Comparison of ENCODE assay signal across 19 cellular contexts in the genomic region with DNA sequence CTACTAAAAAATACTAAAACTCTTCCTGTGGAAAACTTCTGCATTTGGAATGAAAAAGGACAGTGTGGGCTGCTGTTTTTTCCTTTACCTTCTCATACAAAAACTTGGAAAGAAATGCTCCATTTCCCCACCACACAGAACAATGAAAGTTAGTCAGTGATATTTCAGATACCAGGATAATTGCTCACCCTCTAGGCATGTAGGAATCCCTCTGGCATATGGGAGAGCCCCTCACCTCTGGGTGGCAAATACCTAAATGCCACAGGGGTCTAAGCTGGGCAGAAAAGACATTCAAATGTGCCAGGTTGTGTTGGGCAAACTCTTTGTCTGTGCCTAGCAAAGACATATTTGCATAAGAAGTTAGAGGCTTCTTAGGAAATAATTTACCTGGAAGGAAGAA.
DNase-seq lines count a peak whose midpoint lies in the region; ATAC-seq, FAIRE-seq and TF ChIP-seq lines count a peak whose summit lies in the region.
"Had no signal": no experiment of that assay in that cellular context is flagged by ENCODE, and none has a peak within 500 bp of the region (broad histone marks: within the 10 kb centered on the region; RNA-seq: fewer than 3 reads in every experiment).

No MANE protein-coding gene starts in this region.

- H3K9ac ChIP-seq in PC-3 (ENCODE audit: low read length), result no peak overlapping the region
- no peak overlapping the region for H3K9ac ChIP-seq in H1 (replicated peaks in 1 of 4; ENCODE audit: extremely low read depth in 1 of 4, low read depth in 3 of 4, low read length in 3 of 4)

- H3K14ac ChIP-seq in H1 (ENCODE audit: insufficient read length), result no peak overlapping the region

- H3K79me1 ChIP-seq in H1 (ENCODE audit: low read depth, low read length), result no peaks in the 10 kb centered on the region

- H4K20me1 ChIP-seq in PC-3 (ENCODE audit: low read length) (no peaks in the 10 kb centered on the region), H1 (replicated peaks in 1 of 2; ENCODE audit: control insufficient read depth in 1 of 2, insufficient read depth in 2 of 2, low read length in 2 of 2) (no peaks in the 10 kb centered on the region)

- ATAC-seq in PC-3, result peak; percentile 53
- ATAC-seq in stimulated activated naive CD8-positive, alpha-beta T cell treated with anti-CD3 and anti-CD28 coated beads, Interleukin-15, Interleukin-2, amounts not matched to agents 100 U/mL and 50 U/mL, for 24 hours, result no peak
- ATAC-seq in effector memory CD8-positive, alpha-beta T cell (replicated peaks), result no peak
- ATAC-seq: left colon; naive thymus-derived CD4-positive, alpha-beta T cell; stimulated activated effector memory CD8-positive, alpha-beta T cell treated with anti-CD3 and anti-CD28 coated beads, Interleukin-12 subunit alpha, Interleukin-12 subunit beta, amount 100 ng/mL, for 72 hours had no signal

- H4K8ac ChIP-seq in H1 (ENCODE audit: extremely low read depth, insufficient read depth, low read length), result no peak overlapping the region

- peak; percentile 59 for DNase-seq in ELR (ENCODE audit: low read depth)
- DNase-seq in PC-3, result peak; percentile 71
- no peak for DNase-seq in H1 (ENCODE audit: low read depth in 1 of 2, low spot score in 2 of 2)
- no peak for DNase-seq in progenitor cell of endocrine pancreas (ENCODE audit: low spot score, unreplicated experiment)
- DNase-seq in DMS 273 treated with DMSO at 0.1 percent for 48 hours (lab: John Stamatoyannopoulos, UW), result no peak
- DNase-seq in stimulated activated naive CD8-positive, alpha-beta T cell treated with anti-CD3 and anti-CD28 coated beads, Interleukin-15, Interleukin-2, amounts not matched to agents 100 U/mL and 50 U/mL, for 24 hours, result no peak
- no peak for DNase-seq in SKM-1 (lab: John Stamatoyannopoulos, UW; ENCODE audit: unreplicated experiment)
- DNase-seq in effector memory CD8-positive, alpha-beta T cell, result no peak
- DNase-seq: activated CD4-positive, alpha-beta T cell treated with anti-CD3 and anti-CD28 coated beads, Interleukin-2, amount 50 U/mL, for 4 hours; C1 segment of cervical spinal cord; effector memory CD4-positive, alpha-beta T cell; left colon; naive thymus-derived CD4-positive, alpha-beta T cell; NCI-H1092 treated with DMSO at 0.1 percent for 48 hours; retina; stimulated activated CD4-positive, alpha-beta T cell treated with anti-CD3 and anti-CD28 coated beads, Interleukin-4, amount 100 ng/mL, for 24 hours; uterus had no signal

- H3K4me3 ChIP-seq in PC-3 (ENCODE audit: low read length) (no peak overlapping the region), H1 (ENCODE audit: extremely low read depth in 1 of 4, insufficient read depth in 2 of 4, low read depth in 3 of 4, low read length in 4 of 4) (no peak overlapping the region)
- H3K4me3 ChIP-seq: HAP-1, uterus had no signal

- no peak overlapping the region for H2BK20ac ChIP-seq in H1 (ENCODE audit: low read length)

- no peak for TF ChIP-seq EP300 in H1 (IDR thresholded peaks at IDR 0.05; ENCODE audit: borderline replicate concordance in 1 of 2, low read depth in 2 of 2, low read length in 2 of 2)

- H3K4me1 ChIP-seq in PC-3 (ENCODE audit: insufficient read depth, low read length), result peaks cover 23% of the 10 kb centered on the region
- peaks cover 0 to 2% (median 1%) of the 10 kb centered on the region in 4 experiments; a peak in 3 of 7 replicates for H3K4me1 ChIP-seq in H1 (replicated peaks in 1 of 4; ENCODE audit: control insufficient read depth in 3 of 4, insufficient read depth in 4 of 4, low read length in 3 of 4)
- H3K4me1 ChIP-seq: HAP-1, uterus had no signal

- H3K36me3 ChIP-seq in PC-3 (ENCODE audit: low read depth, low read length), result no peaks in the 10 kb centered on the region
- no peaks in the 10 kb centered on the region for H3K36me3 ChIP-seq in H1 (ENCODE audit: control insufficient read depth in 2 of 4, insufficient read depth in 4 of 4, low read length in 3 of 4)
- H3K36me3 ChIP-seq: HAP-1, uterus had no signal

- H3F3A ChIP-seq in PC-3 (ENCODE audit: low read length, unreplicated experiment), result no peaks in the 10 kb centered on the region

- H3K18ac ChIP-seq in H1 (ENCODE audit: extremely low read depth, low read length), result no peak overlapping the region

- no peak overlapping the region for H4K5ac ChIP-seq in H1 (ENCODE audit: insufficient read length, low read depth, low read length)

- no peaks in the 10 kb centered on the region for H3K79me2 ChIP-seq in PC-3 (ENCODE audit: low read length)
- no peaks in the 10 kb centered on the region for H3K79me2 ChIP-seq in H1 (ENCODE audit: control insufficient read depth in 1 of 2, insufficient read depth in 2 of 2, low read length in 2 of 2)

- H2AK5ac ChIP-seq in H1 (ENCODE audit: low read depth, low read length), result no peak overlapping the region

- no peak overlapping the region for H3K56ac ChIP-seq in H1 (replicated peaks; ENCODE audit: insufficient read length, low read depth, low read length)

- FAIRE-seq in H1 (lab: Jason Lieb, UNC), result peak; percentile 63

- no peak overlapping the region for H4K91ac ChIP-seq in H1 (replicated peaks; ENCODE audit: insufficient read length, low read length)

- H3K27ac Mint-ChIP-seq in progenitor cell of endocrine pancreas, result peak overlapping the region; percentile 46
- H3K27ac Mint-ChIP-seq in effector memory CD8-positive, alpha-beta T cell, result no peak overlapping the region
- H3K27ac Mint-ChIP-seq: naive thymus-derived CD4-positive, alpha-beta T cell; stimulated activated effector memory CD8-positive, alpha-beta T cell treated with anti-CD3 and anti-CD28 coated beads, Interleukin-12 subunit alpha, Interleukin-12 subunit beta, amount 100 ng/mL, for 72 hours had no signal

- H3K23ac ChIP-seq in H1 (ENCODE audit: insufficient read length), result no peak overlapping the region

- TF ChIP-seq POLR2A in H1 (IDR thresholded peaks at IDR 0.05; ENCODE audit: control extremely low read depth in 1 of 2, low read depth in 2 of 2, low read length in 2 of 2), result no peak

- H3K27me3 Mint-ChIP-seq in progenitor cell of endocrine pancreas, result no peaks in the 10 kb centered on the region
- peaks cover 0 to 5% of the 10 kb centered on the region in 2 donors for H3K27me3 Mint-ChIP-seq in effector memory CD8-positive, alpha-beta T cell

- H3K9me3 Mint-ChIP-seq in progenitor cell of endocrine pancreas (ENCODE audit: low read depth), result peaks cover 2% of the 10 kb centered on the region
- H3K9me3 Mint-ChIP-seq in effector memory CD8-positive, alpha-beta T cell, result no peaks in the 10 kb centered on the region
- H3K9me3 Mint-ChIP-seq: stimulated activated effector memory CD8-positive, alpha-beta T cell treated with anti-CD3 and anti-CD28 coated beads, Interleukin-12 subunit alpha, Interleukin-12 subunit beta, amount 100 ng/mL, for 72 hours had no signal

- no peak for TF ChIP-seq RAD21 in H1 (IDR thresholded peaks at IDR 0.05 in 1 of 2, conservative IDR thresholded peaks at IDR 0.05 in 1 of 2; ENCODE audit: low read depth in 2 of 2, low read length in 2 of 2)

- TF ChIP-seq CTCF in PC-3 (conservative IDR thresholded peaks at IDR 0.05; ENCODE audit: low read depth, low read length), result no peak
- TF ChIP-seq CTCF in H1 (IDR thresholded peaks at IDR 0.05; ENCODE audit: control extremely low read depth in 1 of 3, insufficient read depth in 1 of 3, low read depth in 1 of 3, low read length in 3 of 3), result no peak
- TF ChIP-seq CTCF in progenitor cell of endocrine pancreas (IDR thresholded peaks at IDR 0.05; ENCODE audit: unreplicated experiment), result no peak

- CTCF ChIA-PET in PC-3 (lab: Charles Lee) (no interaction called here), H1 (lab: Charles Lee; ENCODE audit: partially characterized antibody) (no interaction called here)

- no peak overlapping the region for H2BK120ac ChIP-seq in H1 (replicated peaks; ENCODE audit: low read depth, low read length)

- H3K27me3 ChIP-seq in PC-3 (ENCODE audit: low read length) (no peaks in the 10 kb centered on the region), H1 (replicated peaks in 1 of 4; ENCODE audit: control insufficient read depth in 3 of 4, extremely low read depth in 1 of 4, insufficient read depth in 3 of 4, low read length in 3 of 4) (peaks cover 0 to 1% (median 0%) of the 10 kb centered on the region in 4 experiments; a peak in 1 of 7 replicates)
- H3K27me3 ChIP-seq: uterus had no signal

- H3K4me3 Mint-ChIP-seq in progenitor cell of endocrine pancreas (ENCODE audit: low read depth), result no peak overlapping the region
- no peak overlapping the region for H3K4me3 Mint-ChIP-seq in effector memory CD8-positive, alpha-beta T cell
- H3K4me3 Mint-ChIP-seq: naive thymus-derived CD4-positive, alpha-beta T cell; stimulated activated effector memory CD8-positive, alpha-beta T cell treated with anti-CD3 and anti-CD28 coated beads, Interleukin-12 subunit alpha, Interleukin-12 subunit beta, amount 100 ng/mL, for 72 hours had no signal

- intact Hi-C loops in PC-3 (cut with micrococcal nuclease), result no loop called here

- BruUV-seq in PC-3 (replicated peaks; lab: Mats Ljungman, UMichigan), result no TSS peak

- no peaks in the 10 kb centered on the region for H3K23me2 ChIP-seq in H1 (ENCODE audit: low read depth, low read length)

- H3K9me3 ChIP-seq in PC-3 (ENCODE audit: low read length) (no peaks in the 10 kb centered on the region), H1 (ENCODE audit: insufficient read depth in 2 of 2, low read depth in 1 of 2, low read length in 1 of 2) (no peaks in the 10 kb centered on the region)
- H3K9me3 ChIP-seq: HAP-1, uterus had no signal

- H3K4me2 ChIP-seq in PC-3 (ENCODE audit: low read length), result peak overlapping the region; percentile 30; the same call in 1 of the 2 replicates
- H3K4me2 ChIP-seq in H1 (ENCODE audit: insufficient read depth in 1 of 2, low read depth in 2 of 2, low read length in 2 of 2), result no peak overlapping the region

- H3K9me2 ChIP-seq in PC-3 (replicated peaks; ENCODE audit: low read length), result no peaks in the 10 kb centered on the region

- no peak overlapping the region for H2BK15ac ChIP-seq in H1 (ENCODE audit: low read length)

- H2BK12ac ChIP-seq in H1 (ENCODE audit: low read depth, low read length), result no peak overlapping the region

- H3K36me3 Mint-ChIP-seq in progenitor cell of endocrine pancreas (ENCODE audit: insufficient read depth), result no peaks in the 10 kb centered on the region
- H3K36me3 Mint-ChIP-seq in effector memory CD8-positive, alpha-beta T cell (ENCODE audit: insufficient read depth), result no peaks in the 10 kb centered on the region
- H3K36me3 Mint-ChIP-seq: naive thymus-derived CD4-positive, alpha-beta T cell; stimulated activated effector memory CD8-positive, alpha-beta T cell treated with anti-CD3 and anti-CD28 coated beads, Interleukin-12 subunit alpha, Interleukin-12 subunit beta, amount 100 ng/mL, for 72 hours had no signal

- no peak overlapping the region for H3K4ac ChIP-seq in H1 (replicated peaks; ENCODE audit: insufficient read length, low read depth, low read length)

- H2AFZ ChIP-seq in PC-3 (ENCODE audit: low read length) (no peak overlapping the region), H1 (ENCODE audit: low read length) (no peak overlapping the region)

- H3K4me1 Mint-ChIP-seq in progenitor cell of endocrine pancreas (ENCODE audit: low read depth), result peaks cover 7% of the 10 kb centered on the region
- H3K4me1 Mint-ChIP-seq in effector memory CD8-positive, alpha-beta T cell (ENCODE audit: low read depth in 2 of 2), result no peaks in the 10 kb centered on the region
- H3K4me1 Mint-ChIP-seq: naive thymus-derived CD4-positive, alpha-beta T cell; stimulated activated effector memory CD8-positive, alpha-beta T cell treated with anti-CD3 and anti-CD28 coated beads, Interleukin-12 subunit alpha, Interleukin-12 subunit beta, amount 100 ng/mL, for 72 hours had no signal

- H2BK5ac ChIP-seq in H1 (ENCODE audit: low read depth, low read length), result no peak overlapping the region

- H3K27ac ChIP-seq in PC-3 (ENCODE audit: low read length) (no peak overlapping the region), H1 (ENCODE audit: low read depth, low read length) (no peak overlapping the region)
- H3K27ac ChIP-seq: uterus had no signal

- POLR2A ChIA-PET in PC-3 (lab: Charles Lee; ENCODE audit: unreplicated experiment), result no interaction called here
- POLR2A ChIA-PET in H1 (lab: Charles Lee; ENCODE audit: partially characterized antibody), result no interaction called here

Comparison
In these comparisons a context has a peak if more than half of its experiments do, and no peak if none do; other contexts are left out.
1. DNase-seq: peak in ELR (single experiment) and PC-3 (single experiment); none in H1 (0 of 2), progenitor cell of endocrine pancreas (single experiment), DMS 273 treated with DMSO at 0.1 percent for 48 hours (single experiment), stimulated activated naive CD8-positive, alpha-beta T cell treated with anti-CD3 and anti-CD28 coated beads, Interleukin-15, Interleukin-2, amounts not matched to agents 100 U/mL and 50 U/mL, for 24 hours (single experiment), SKM-1 (single experiment) and effector memory CD8-positive, alpha-beta T cell (0 of 3).